ENCODE assay signal across 1 cellular context in the genomic region with DNA sequence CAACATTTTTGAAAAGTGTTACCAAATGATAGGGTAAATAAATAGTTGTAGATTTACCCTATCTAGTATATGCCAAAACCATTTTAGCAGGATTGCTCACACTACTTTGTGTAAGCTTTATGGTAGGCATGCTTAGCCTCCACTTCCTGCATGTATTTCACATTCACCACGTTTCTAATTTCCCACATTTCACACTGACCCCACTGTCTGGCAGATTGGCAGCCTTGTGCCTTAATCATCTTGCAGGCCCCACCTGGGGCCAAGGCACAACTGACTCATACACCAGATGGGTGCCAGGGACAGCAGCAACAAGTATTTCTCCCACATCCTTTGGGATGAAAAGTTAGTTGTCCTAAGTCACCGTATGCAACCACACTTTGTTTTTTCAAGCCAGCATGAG.
TF ChIP-seq lines count a peak whose summit lies in the region.

No MANE protein-coding gene starts in this region.

TF ChIP-seq in GM23338, 12 proteins besides CTCF, POLR2A, EP300 and RAD21 (continued from another document):
- no peak for TF ChIP-seq ZNF462 (CRISPR knock-in tag; IDR thresholded peaks at IDR 0.05)
- no peak for TF ChIP-seq REST (IDR thresholded peaks at IDR 0.05; ENCODE audit: unreplicated experiment)
- TF ChIP-seq ZNF331 (CRISPR knock-in tag; IDR thresholded peaks at IDR 0.05; ENCODE audit: low read depth) = no peak
- TF ChIP-seq EZH2 (IDR thresholded peaks at IDR 0.05; ENCODE audit: low read depth, unreplicated experiment) = no peak
- no peak for TF ChIP-seq ETS1 (IDR thresholded peaks at IDR 0.05)
